33 cellular contexts compared by ENCODE assay signal in the genomic region with DNA sequence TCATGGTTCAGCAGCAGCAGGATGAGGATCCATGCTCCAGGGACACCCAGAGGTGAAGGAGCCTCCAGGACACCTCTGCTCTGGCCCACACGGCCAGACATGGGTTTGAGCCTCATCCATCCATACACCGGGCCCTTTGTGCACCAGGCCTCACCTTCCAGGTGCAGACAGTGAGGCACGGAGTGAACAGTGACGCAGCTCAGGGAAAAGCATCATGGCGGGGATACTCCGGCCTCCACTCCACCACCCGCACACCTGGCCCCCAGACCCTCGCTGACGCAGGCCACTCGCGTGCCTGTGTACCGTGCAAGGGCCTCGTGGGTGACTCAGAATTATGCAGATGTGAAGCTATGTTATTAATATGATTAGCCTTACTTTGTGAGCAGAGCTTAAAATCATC. TPM values are rescaled to one million over a fixed set of nuclear protein-coding genes. Genes with fewer than 3 reads are reported as not detected.
"Had no signal": no experiment of that assay in that cellular context is flagged by ENCODE, and none has a peak within 500 bp of the region (broad histone marks: within the 10 kb centered on the region; RNA-seq: fewer than 3 reads in every experiment).

No MANE protein-coding gene starts in this region.

- DNase-seq: activated CD4-positive, alpha-beta T cell treated with anti-CD3 and anti-CD28 coated beads, Interleukin-2, amount 10 ng/mL, durations not matched to agents 7 days and 5 days; activated CD4-positive, alpha-beta T cell treated with anti-CD3 and anti-CD28 coated beads, Interleukin-2, amount 50 U/mL, for 48 hours; activated CD8-positive, alpha-beta T cell treated with anti-CD3 and anti-CD28 coated beads, Interleukin-2, amount 10 ng/mL, durations not matched to agents 7 days and 5 days; activated gamma-delta T cell; activated naive CD4-positive, alpha-beta T cell treated with anti-CD3 and anti-CD28 coated beads for 36 hours; activated T-cell treated with anti-CD3 and anti-CD28 coated beads, Interleukin-2, amount 50 U/mL, for 24 hours; adrenal gland; central memory CD4-positive, alpha-beta T cell; Karpas-422; KBM-7; NCI-H1105; NCI-H1417 treated with DMSO at 0.1 percent for 48 hours; NCI-H187 treated with DMSO at 0.1 percent for 48 hours; NCI-H2081; NCI-H2171 treated with DMSO at 0.1 percent for 48 hours; NCI-H2227 treated with DMSO at 0.1 percent for 48 hours; NCI-H446; NCI-H510A treated with DMSO at 0.1 percent for 48 hours; NCI-H526 treated with DMSO at 0.1 percent for 48 hours; NCI-H774; PC-3; Peyer's patch; RPMI8226; SW 1271; T1000; WERI-Rb-1 had no signal

- H3K4me3 Mint-ChIP-seq: activated CD4-positive, alpha-beta T cell treated with anti-CD3 and anti-CD28 coated beads, Interleukin-2, amount 10 ng/mL, durations not matched to agents 7 days and 5 days; activated CD8-positive, alpha-beta T cell treated with anti-CD3 and anti-CD28 coated beads, Interleukin-2, amount 10 ng/mL, durations not matched to agents 7 days and 5 days; activated naive CD4-positive, alpha-beta T cell treated with anti-CD3 and anti-CD28 coated beads for 36 hours; activated T-cell treated with anti-CD3 and anti-CD28 coated beads, Interleukin-2, amount 50 U/mL, for 24 hours had no signal

- H3K4me3 ChIP-seq: adrenal gland, Peyer's patch had no signal

- H3K27ac ChIP-seq: adrenal gland, Peyer's patch, WERI-Rb-1 had no signal

- H3K36me3 ChIP-seq: adrenal gland, Peyer's patch, WERI-Rb-1 had no signal

- H3K36me3 Mint-ChIP-seq: brain, IgD-negative memory B cell had no signal

- H3K27ac Mint-ChIP-seq: activated CD4-positive, alpha-beta T cell treated with anti-CD3 and anti-CD28 coated beads, Interleukin-2, amount 10 ng/mL, durations not matched to agents 7 days and 5 days; activated CD8-positive, alpha-beta T cell treated with anti-CD3 and anti-CD28 coated beads, Interleukin-2, amount 10 ng/mL, durations not matched to agents 7 days and 5 days; activated naive CD4-positive, alpha-beta T cell treated with anti-CD3 and anti-CD28 coated beads for 36 hours; activated naive CD4-positive, alpha-beta T cell treated with anti-CD3 and anti-CD28 coated beads, Interleukin-2, amount 50 U/mL, for 72 hours; activated T-cell treated with anti-CD3 and anti-CD28 coated beads, Interleukin-2, amount 50 U/mL, for 24 hours; activated T-helper 2 cell treated with anti-CD3 and anti-CD28 coated beads, Interferon-gamma antibody, Interleukin-2, Interleukin-4, amounts not matched to agents 10 μg/mL and 5 μg/mL and 100 μg/mL, durations not matched to agents 14 hours and 24 hours and 36 hours; brain; IgD-negative memory B cell had no signal

- H3K27me3 Mint-ChIP-seq: activated CD4-positive, alpha-beta T cell treated with anti-CD3 and anti-CD28 coated beads, Interleukin-2, amount 10 ng/mL, durations not matched to agents 7 days and 5 days; activated T-cell treated with anti-CD3 and anti-CD28 coated beads, Interleukin-2, amount 50 U/mL, for 24 hours; IgD-negative memory B cell had no signal

- H3K4me1 ChIP-seq: adrenal gland, Peyer's patch had no signal

- ATAC-seq: activated CD8-positive, alpha-beta T cell treated with anti-CD3 and anti-CD28 coated beads, Interleukin-2, amount 10 ng/mL, durations not matched to agents 7 days and 5 days; activated naive CD4-positive, alpha-beta T cell treated with anti-CD3 and anti-CD28 coated beads, Interleukin-2, amount 50 U/mL, for 72 hours; PC-3 had no signal

- H3K27me3 ChIP-seq: Peyer's patch had no signal

- FAIRE-seq: bronchial epithelial cell had no signal

- H3K4me1 Mint-ChIP-seq: activated CD4-positive, alpha-beta T cell treated with anti-CD3 and anti-CD28 coated beads, Interleukin-2, amount 10 ng/mL, durations not matched to agents 7 days and 5 days; IgD-negative memory B cell had no signal

- H3K9me3 ChIP-seq: Peyer's patch had no signal

RNA-seq across cellular contexts. Expression of a gene that starts 33.3 kb away (rescaled TPM):
- total RNA-seq: activated CD4-positive, alpha-beta T cell treated with anti-CD3 and anti-CD28 coated beads, Interleukin-2, amount 10 ng/mL, durations not matched to agents 7 days and 5 days; activated CD8-positive, alpha-beta T cell treated with anti-CD3 and anti-CD28 coated beads, Interleukin-2, amount 10 ng/mL, durations not matched to agents 7 days and 5 days; activated naive CD4-positive, alpha-beta T cell treated with anti-CD3 and anti-CD28 coated beads for 36 hours; activated T-helper 2 cell treated with anti-CD3 and anti-CD28 coated beads, Interferon-gamma antibody, Interleukin-2, Interleukin-4, amounts not matched to agents 10 μg/mL and 5 μg/mL and 100 μg/mL, durations not matched to agents 14 hours and 24 hours and 36 hours; PC-3; T-helper 1 cell treated with Interleukin-12 subunit alpha and Interleukin-12 subunit beta and Interleukin-4 antibody, amounts not matched to agents 30 ng/mL and 1 ng/mL, for 36 hours; T-helper 2 cell treated with Interferon-gamma antibody and Interleukin-4, amounts not matched to agents 100 ng/mL and 5 ng/mL, for 36 hours had no signal
- polyA plus RNA-seq: IgD-negative memory B cell had no signal
